Comparison of ENCODE assay signal across 22 cellular contexts in genomic region chr7:37150856-37151255, GRCh38.
"Had no signal": no experiment of that assay in that cellular context is flagged by ENCODE, and none has a peak within 500 bp of the region (broad histone marks: within the 10 kb centered on the region; RNA-seq: fewer than 3 reads in every experiment).

No MANE protein-coding gene starts in this region.

- H3K27ac ChIP-seq: epithelial cell of prostate, gastrocnemius medialis, heart right ventricle, right atrium auricular region, skin epidermis, stomach, thoracic aorta, transverse colon had no signal

- H3K4me3 ChIP-seq: dorsolateral prefrontal cortex, esophagus muscularis mucosa, gastrocnemius medialis, heart right ventricle, right atrium auricular region, sigmoid colon, skin epidermis, stomach, thoracic aorta, transverse colon had no signal

- H3K4me3 Mint-ChIP-seq: naive thymus-derived CD4-positive, alpha-beta T cell; nephron progenitor cell; stimulated activated naive B cell treated with anti-CD40 and anti-IgM and Interleukin-4, amounts not matched to agents 10 μg/mL and 1 μg/mL and 100 μg/mL, for 72 hours had no signal

- H3K36me3 ChIP-seq: esophagus muscularis mucosa, gastrocnemius medialis, sigmoid colon, thoracic aorta, transverse colon had no signal

- DNase-seq: cortex of kidney; dorsolateral prefrontal cortex; effector CD8-positive, alpha-beta T cell; gastrocnemius medialis; heart right ventricle; hypothalamus; kidney glomerular epithelial cell; mammary epithelial cell; naive thymus-derived CD4-positive, alpha-beta T cell; nephron progenitor cell; sigmoid colon; stimulated activated CD4-positive, alpha-beta T cell treated with anti-CD3 and anti-CD28 coated beads, Interleukin-2, amount 100 ng/mL, for 24 hours; stimulated activated CD4-positive, alpha-beta T cell treated with anti-CD3 and anti-CD28 coated beads, Interleukin-4, amount 100 ng/mL, for 4 hours; stimulated activated naive B cell treated with anti-CD40 and anti-IgM and Interleukin-4, amounts not matched to agents 10 μg/mL and 1 μg/mL and 100 μg/mL, for 72 hours; stomach; substantia nigra had no signal

- H3K27me3 ChIP-seq: dorsolateral prefrontal cortex, esophagus muscularis mucosa, gastrocnemius medialis, heart right ventricle, right atrium auricular region, sigmoid colon, stomach, transverse colon had no signal

- H3K9me3 ChIP-seq: esophagus muscularis mucosa, gastrocnemius medialis, right atrium auricular region, sigmoid colon, stomach, thoracic aorta, transverse colon had no signal

- ATAC-seq: gastrocnemius medialis; heart right ventricle; naive thymus-derived CD4-positive, alpha-beta T cell; stimulated activated naive B cell treated with anti-CD40 and anti-IgM and Interleukin-4, amounts not matched to agents 10 μg/mL and 1 μg/mL and 100 μg/mL, for 72 hours had no signal

- H3K27me3 Mint-ChIP-seq: naive thymus-derived CD4-positive, alpha-beta T cell; stimulated activated naive B cell treated with anti-CD40 and anti-IgM and Interleukin-4, amounts not matched to agents 10 μg/mL and 1 μg/mL and 100 μg/mL, for 72 hours had no signal

- H3K27ac Mint-ChIP-seq: nephron progenitor cell; stimulated activated naive B cell treated with anti-CD40 and anti-IgM and Interleukin-4, amounts not matched to agents 10 μg/mL and 1 μg/mL and 100 μg/mL, for 72 hours had no signal

- H3K4me1 ChIP-seq: gastrocnemius medialis had no signal
